10 cellular contexts compared by ENCODE assay signal in genomic region chr11:118956094-118956846, GRCh38. TPM values are rescaled to one million over a fixed set of nuclear protein-coding genes. Genes with fewer than 3 reads are reported as not detected.
A peak's percentile ranks its signal among the peaks of the same experiment; 100 is the strongest.
DNase-seq lines count a peak whose midpoint lies in the region; ATAC-seq, FAIRE-seq and TF ChIP-seq lines count a peak whose summit lies in the region.
"Had no signal": no experiment of that assay in that cellular context is flagged by ENCODE, and none has a peak within 500 bp of the region (broad histone marks: within the 10 kb centered on the region; RNA-seq: fewer than 3 reads in every experiment).

Gene UPK2 (plus strand): TSS chr11:118956298. CDS start chr11:118956351, 53 bp downstream.

- no peak within 1 kb of the TSS for H3K4me2 ChIP-seq in H1 (ENCODE audit: insufficient read depth in 1 of 2, low read depth in 2 of 2, low read length in 2 of 2)

- no peak within 1 kb of the TSS for H4K5ac ChIP-seq in H1 (ENCODE audit: insufficient read length, low read depth, low read length)

- H4K8ac ChIP-seq in H1 (ENCODE audit: extremely low read depth, insufficient read depth, low read length) = peak within 1 kb of the TSS; percentile 82; the same call in 1 of the 2 replicates

- no peak within 1 kb of the TSS for H4K91ac ChIP-seq in H1 (replicated peaks; ENCODE audit: insufficient read length, low read length)

- 20% methylated on average over 3 of the region's 7 CpGs; no CpG with 5 or more reads in 1 of the 2 experiments for WGBS in H1 (ENCODE audit: extremely low coverage in 1 of 2, insufficient coverage in 1 of 2, insufficient read length in 1 of 2, insufficient replicate concordance in 2 of 2, low coverage in 1 of 2, low lambda C conversion rate in 2 of 2, missing lambda C conversion rate in 1 of 2), 2 experiments

- no peak within 1 kb of the TSS for H3K27ac ChIP-seq in H1 (ENCODE audit: low read depth, low read length)

- H3K18ac ChIP-seq in H1 (ENCODE audit: extremely low read depth, low read length) = no peak within 1 kb of the TSS; the same call in 1 of the 2 replicates

- H3K4ac ChIP-seq in H1 (replicated peaks; ENCODE audit: insufficient read length, low read depth, low read length) = peak within 1 kb of the TSS; percentile 50

- H2BK120ac ChIP-seq in H1 (replicated peaks; ENCODE audit: low read depth, low read length) = no peak within 1 kb of the TSS

- 0 out of 2 replicates have a peak within 1 kb of the TSS, but pooled peaks have one; percentile 60 for H2AFZ ChIP-seq in H1 (ENCODE audit: low read length)

- H2BK12ac ChIP-seq in H1 (ENCODE audit: low read depth, low read length) = peak within 1 kb of the TSS; percentile 35; the same call in 1 of the 2 replicates

- H3K14ac ChIP-seq in H1 (ENCODE audit: insufficient read length) = no peak within 1 kb of the TSS

- H3K27me3 ChIP-seq in H1 (replicated peaks in 1 of 4; ENCODE audit: control insufficient read depth in 3 of 4, extremely low read depth in 1 of 4, insufficient read depth in 3 of 4, low read length in 3 of 4) = peaks cover 0 to 4% (median 3%) of the 10 kb centered on the region in 4 experiments; a peak in 2 of 7 replicates

- H3K56ac ChIP-seq in H1 (replicated peaks; ENCODE audit: insufficient read length, low read depth, low read length) = no peak within 1 kb of the TSS

- no peak within 1 kb of the TSS for H3K9ac ChIP-seq in H1 (replicated peaks in 1 of 4; ENCODE audit: extremely low read depth in 1 of 4, low read depth in 3 of 4, low read length in 3 of 4)

- peak; percentile 45 for ATAC-seq in HG03565 (IDR thresholded peaks at IDR 0.05; ENCODE audit: unreplicated experiment)

- TF ChIP-seq EP300 in H1 (IDR thresholded peaks at IDR 0.05; ENCODE audit: borderline replicate concordance in 1 of 2, low read depth in 2 of 2, low read length in 2 of 2) = no peak

- TF ChIP-seq CTCF in H1 (IDR thresholded peaks at IDR 0.05; ENCODE audit: control extremely low read depth in 1 of 3, insufficient read depth in 1 of 3, low read depth in 1 of 3, low read length in 3 of 3) = peak; percentile 98 to 99 (median 99)

- H2AK5ac ChIP-seq in H1 (ENCODE audit: low read depth, low read length) = no peak within 1 kb of the TSS

- H3K23ac ChIP-seq in H1 (ENCODE audit: insufficient read length) = no peak within 1 kb of the TSS

- no peaks in the 10 kb centered on the region for H3K79me2 ChIP-seq in H1 (ENCODE audit: control insufficient read depth in 1 of 2, insufficient read depth in 2 of 2, low read length in 2 of 2)

- H3K79me1 ChIP-seq in H1 (ENCODE audit: low read depth, low read length) = no peaks in the 10 kb centered on the region

- H3K9me3 ChIP-seq in H1 (ENCODE audit: insufficient read depth in 2 of 2, low read depth in 1 of 2, low read length in 1 of 2) = no peaks in the 10 kb centered on the region

- no peaks in the 10 kb centered on the region for H3K36me3 ChIP-seq in H1 (ENCODE audit: control insufficient read depth in 2 of 4, insufficient read depth in 4 of 4, low read length in 3 of 4)

- CTCF ChIA-PET in H1 (lab: Charles Lee; ENCODE audit: partially characterized antibody) = interaction anchor here (0.6 to 12.7 kb wide), 34 partner anchors 8 to 296 kb away, joined by 3 to 100 read pairs (median 4); partner anchors contain the start of gene FOXR1

- peak; percentile 99 for TF ChIP-seq RAD21 in H1 (IDR thresholded peaks at IDR 0.05 in 1 of 2, conservative IDR thresholded peaks at IDR 0.05 in 1 of 2; ENCODE audit: low read depth in 2 of 2, low read length in 2 of 2)

- H3K4me1 ChIP-seq in H1 (replicated peaks in 1 of 4; ENCODE audit: control insufficient read depth in 3 of 4, insufficient read depth in 4 of 4, low read length in 3 of 4) = peaks cover 0 to 5% (median 1%) of the 10 kb centered on the region in 4 experiments; a peak in 3 of 7 replicates

- no peak within 1 kb of the TSS for H3K4me3 ChIP-seq in H1 (ENCODE audit: extremely low read depth in 1 of 4, insufficient read depth in 2 of 4, low read depth in 3 of 4, low read length in 4 of 4)

- no peak for TF ChIP-seq POLR2A in H1 (IDR thresholded peaks at IDR 0.05; ENCODE audit: control extremely low read depth in 1 of 2, low read depth in 2 of 2, low read length in 2 of 2)

- POLR2A ChIA-PET in H1 (lab: Charles Lee; ENCODE audit: partially characterized antibody) = interaction anchor here (1.2 to 2.2 kb wide), 7 partner anchors 26 to 60 kb away, joined by 3 to 6 read pairs (median 3); partner anchors contain the start of gene CENATAC

- DNase-seq in NCI-H1436 (lab: John Stamatoyannopoulos, UW) (peak; percentile 85), NCI-H1436 treated with DMSO at 0.1 percent for 48 hours (lab: John Stamatoyannopoulos, UW) (no peak), NOMO-1 treated with dmso at 0.1 percent for 144 hours (lab: John Stamatoyannopoulos, UW; ENCODE audit: unreplicated experiment) (peak; percentile 17), H1 (ENCODE audit: low read depth in 1 of 2, low spot score in 2 of 2) (peak; percentile 75 to 98), mesenteric fat pad (ENCODE audit: low spot score) (peak; percentile 94)
- DNase-seq in activated CD8-positive, alpha-beta memory T cell treated with anti-CD3 and anti-CD28 coated beads for 4 hours (ENCODE audit: low read depth in 2 of 2) = peak; percentile 76 to 78
- DNase-seq in stimulated activated CD8-positive, alpha-beta memory T cell treated with anti-CD3 and anti-CD28 coated beads, Interleukin-2, amount 100 ng/mL, for 48 hours (ENCODE audit: low read depth in 2 of 2) = peak; percentile 79 to 88

- peak within 1 kb of the TSS; percentile 29; the same call in 1 of the 2 replicates for H2BK15ac ChIP-seq in H1 (ENCODE audit: low read length)

- no peak within 1 kb of the TSS for H2BK5ac ChIP-seq in H1 (ENCODE audit: low read depth, low read length)

- H2BK20ac ChIP-seq in H1 (ENCODE audit: low read length) = no peak within 1 kb of the TSS

- H3K23me2 ChIP-seq in H1 (ENCODE audit: low read depth, low read length) = 0 out of 2 replicates have a peak, but pooled peaks cover 2% of the 10 kb centered on the region

- no peaks in the 10 kb centered on the region for H4K20me1 ChIP-seq in H1 (replicated peaks in 1 of 2; ENCODE audit: control insufficient read depth in 1 of 2, insufficient read depth in 2 of 2, low read length in 2 of 2)

- peak; percentile 88 for FAIRE-seq in H1 (lab: Jason Lieb, UNC)
- FAIRE-seq: A204.1 had no signal

TF ChIP-seq in H1, 55 proteins besides CTCF, POLR2A, EP300 and RAD21 (continues in another document):
- TF ChIP-seq SRF (IDR thresholded peaks at IDR 0.05; ENCODE audit: low read depth, low read length) (no peak), YY1 (IDR thresholded peaks at IDR 0.05; ENCODE audit: low read depth, low read length) (peak; percentile 69; the same call in 1 of the 2 replicates), TEAD4 (IDR thresholded peaks at IDR 0.05; ENCODE audit: low read depth, low read length) (0 out of 2 replicates have a peak, but pooled peaks have one; percentile 49), GABPA (IDR thresholded peaks at IDR 0.05; ENCODE audit: borderline replicate concordance, insufficient read depth, low read length) (peak; percentile 80; the same call in 1 of the 2 replicates)

RNA-seq across cellular contexts. Expression of gene UPK2, which starts in this region (rescaled TPM):
- total RNA-seq in H1 (2021; fragmentation: NEBNext Ultra II Directional; extraction: Animal tissue kit (Norgen Biotek cat#: 25700)) = not detected in 2 replicates
- 0.76 and 1.8 TPM in 2 replicates for polyA plus RNA-seq in H1 (2011; rRNA removed)
- 0.34 TPM for polyA plus RNA-seq in H1 (2011; cell fraction: cytosol; rRNA removed)
- polyA plus RNA-seq in H1 (2011; cell fraction: nucleus; rRNA removed) = 0.43 TPM
- polyA plus RNA-seq in H1 (2012, experiment 1 of 2) = 0.36 to 0.88 TPM (median 0.56 TPM) in 4 replicates
- 0.21 TPM for polyA plus RNA-seq in H1 (2012, experiment 2 of 2)
- 0.65 TPM for polyA plus RNA-seq in H1 (2013, experiment 1 of 2)
- 0.37 TPM for polyA plus RNA-seq in H1 (2013, experiment 2 of 2)
- not detected in 2 replicates for polyA minus RNA-seq in H1 (2011; rRNA and poly(A)+ RNA removed)
- not detected for polyA minus RNA-seq in H1 (2011; cell fraction: cytosol; rRNA and poly(A)+ RNA removed)
- polyA minus RNA-seq in H1 (2011; cell fraction: nucleus; rRNA and poly(A)+ RNA removed) = not detected
- total RNA-seq in mesenteric fat pad = not detected
- total RNA-seq: subcutaneous adipose tissue had no signal

Comparison
In these comparisons a context has a peak if more than half of its experiments do, and no peak if none do; other contexts are left out.
1. Peak in DNase-seq in mesenteric fat pad; RNA of the gene not detected or under 1 TPM.